ENCODE assay signal across 25 cellular contexts in genomic region chr10:34535872-34536271, GRCh38.
A peak's percentile ranks its signal among the peaks of the same experiment; 100 is the strongest.
DNase-seq lines count a peak whose midpoint lies in the region; ATAC-seq, FAIRE-seq and TF ChIP-seq lines count a peak whose summit lies in the region.
"Had no signal": no experiment of that assay in that cellular context is flagged by ENCODE, and none has a peak within 500 bp of the region (broad histone marks: within the 10 kb centered on the region; RNA-seq: fewer than 3 reads in every experiment).

No MANE protein-coding gene starts in this region.

- H3K27ac ChIP-seq in right atrium auricular region = no peak overlapping the region
- peak overlapping the region in 1 of 2 experiments; percentile 3; a peak in 1 of 6 replicates for H3K27ac ChIP-seq in A549
- H3K27ac ChIP-seq in psoas muscle = no peak overlapping the region
- H3K27ac ChIP-seq: 22Rv1, BLaER1 had no signal

- peak overlapping the region; percentile 27; the same call in 2 of the 3 replicates for H3K4me2 ChIP-seq in A549
- H3K4me2 ChIP-seq: BLaER1 had no signal

- TF ChIP-seq CTCF in right atrium auricular region (IDR thresholded peaks at IDR 0.05) = no peak
- TF ChIP-seq CTCF in A549 (IDR thresholded peaks at IDR 0.05) = no peak
- TF ChIP-seq CTCF in psoas muscle (IDR thresholded peaks at IDR 0.05) = no peak

- H3K36me3 ChIP-seq in right atrium auricular region (no peaks in the 10 kb centered on the region), psoas muscle (ENCODE audit: insufficient read depth in 1 of 2, low read depth in 1 of 2) (no peaks in the 10 kb centered on the region)
- H3K36me3 ChIP-seq: BE2C, BLaER1 had no signal

- no peak for FAIRE-seq in A549 (lab: Jason Lieb, UNC)
- FAIRE-seq: GM12878, GM12892, GM18507 had no signal

- intact Hi-C loops in Right ventricle myocardium superior (cut with DNase I) (no loop called here), psoas muscle (cut with DNase I) (no loop called here)

- DNase-seq in Right ventricle myocardium superior = no peak
- no peak for DNase-seq in right atrium auricular region (ENCODE audit: low spot score)
- DNase-seq in A549 (ENCODE audit: low read depth in 1 of 2, low spot score in 1 of 2) = no peak
- DNase-seq in psoas muscle = no peak
- DNase-seq in retina = no peak
- DNase-seq in NCI-H226 = no peak
- DNase-seq: ACHN; BE2C; C1 segment of cervical spinal cord; CD4-positive, alpha-beta memory T cell; CD4-positive, CD25-positive, alpha-beta regulatory T cell; CD8-positive, alpha-beta memory T cell; COR-L47; DMS 273 treated with DMSO at 0.1 percent for 48 hours; DMS153; DMS53; DMS79; DND-41; EL; GDM1 had no signal

- H3K4me1 ChIP-seq in right atrium auricular region = peaks cover 0 to 31% of the 10 kb centered on the region in 2 donors
- peaks cover 50% of the 10 kb centered on the region for H3K4me1 ChIP-seq in A549
- H3K4me1 ChIP-seq in psoas muscle = peaks cover 10% of the 10 kb centered on the region
- H3K4me1 ChIP-seq: BE2C had no signal

- POLR2A ChIA-PET in A549 (lab: Yijun Ruan, JAX) = no interaction called here

- ATAC-seq in Right ventricle myocardium superior (ENCODE audit: poor library complexity) (peak; percentile 23), A549 (no peak), psoas muscle (peak in 3 of 4 donors; percentile 48 to 62 (median 59))
- ATAC-seq: GM12878 had no signal

- no peaks in the 10 kb centered on the region for H3K27me3 ChIP-seq in right atrium auricular region
- H3K27me3 ChIP-seq in psoas muscle (ENCODE audit: insufficient read depth in 3 of 3, low read length in 2 of 3) = no peaks in the 10 kb centered on the region
- H3K27me3 ChIP-seq: BE2C, BLaER1 had no signal

- TF ChIP-seq EP300 in A549 (IDR thresholded peaks at IDR 0.05) = no peak

- 51% methylated on average over 4 of the region's 4 CpGs for WGBS in A549 (ENCODE audit: missing lambda C conversion rate)
- WGBS in psoas muscle, 3 donors = 43 to 59% (median 43%) methylated on average over 4 of the region's 4 CpGs

- H3K4me3 ChIP-seq in right atrium auricular region (no peak overlapping the region), A549 (no peak overlapping the region), psoas muscle (no peak overlapping the region)
- H3K4me3 ChIP-seq: BLaER1, GM12878 had no signal

- no peak for TF ChIP-seq RAD21 in A549 (conservative IDR thresholded peaks at IDR 0.05 in 1 of 2, IDR thresholded peaks at IDR 0.05 in 1 of 2)

- H3K9me3 ChIP-seq in right atrium auricular region (no peaks in the 10 kb centered on the region), A549 (peaks cover 10% of the 10 kb centered on the region), psoas muscle (no peaks in the 10 kb centered on the region)
- H3K9me3 ChIP-seq: BE2C had no signal

- CTCF ChIA-PET in A549 (lab: Yijun Ruan, JAX) = no interaction called here

- no peak for TF ChIP-seq POLR2A in A549 (IDR thresholded peaks at IDR 0.05; ENCODE audit: low read length)

TF ChIP-seq in A549, 52 proteins besides CTCF, POLR2A, EP300 and RAD21:
- TF ChIP-seq, protein P1, sequence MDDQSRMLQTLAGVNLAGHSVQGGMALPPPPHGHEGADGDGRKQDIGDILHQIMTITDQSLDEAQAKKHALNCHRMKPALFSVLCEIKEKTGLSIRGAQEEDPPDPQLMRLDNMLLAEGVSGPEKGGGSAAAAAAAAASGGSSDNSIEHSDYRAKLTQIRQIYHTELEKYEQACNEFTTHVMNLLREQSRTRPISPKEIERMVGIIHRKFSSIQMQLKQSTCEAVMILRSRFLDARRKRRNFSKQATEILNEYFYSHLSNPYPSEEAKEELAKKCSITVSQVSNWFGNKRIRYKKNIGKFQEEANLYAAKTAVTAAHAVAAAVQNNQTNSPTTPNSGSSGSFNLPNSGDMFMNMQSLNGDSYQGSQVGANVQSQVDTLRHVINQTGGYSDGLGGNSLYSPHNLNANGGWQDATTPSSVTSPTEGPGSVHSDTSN (IDR thresholded peaks at IDR 0.05) = no peak
- TF ChIP-seq, protein P2, sequence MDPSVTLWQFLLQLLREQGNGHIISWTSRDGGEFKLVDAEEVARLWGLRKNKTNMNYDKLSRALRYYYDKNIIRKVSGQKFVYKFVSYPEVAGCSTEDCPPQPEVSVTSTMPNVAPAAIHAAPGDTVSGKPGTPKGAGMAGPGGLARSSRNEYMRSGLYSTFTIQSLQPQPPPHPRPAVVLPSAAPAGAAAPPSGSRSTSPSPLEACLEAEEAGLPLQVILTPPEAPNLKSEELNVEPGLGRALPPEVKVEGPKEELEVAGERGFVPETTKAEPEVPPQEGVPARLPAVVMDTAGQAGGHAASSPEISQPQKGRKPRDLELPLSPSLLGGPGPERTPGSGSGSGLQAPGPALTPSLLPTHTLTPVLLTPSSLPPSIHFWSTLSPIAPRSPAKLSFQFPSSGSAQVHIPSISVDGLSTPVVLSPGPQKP (IDR thresholded peaks at IDR 0.05; ENCODE audit: low read depth, low read length) = no peak
- TF ChIP-seq PHF8 (IDR thresholded peaks at IDR 0.05; ENCODE audit: borderline replicate concordance, low read depth) (no peak), MAFK (IDR thresholded peaks at IDR 0.05; ENCODE audit: partially characterized antibody) (no peak), KDM5A (IDR thresholded peaks at IDR 0.05) (no peak), MYC (IDR thresholded peaks at IDR 0.05; ENCODE audit: borderline replicate concordance, low read length) (no peak), RFX5 (IDR thresholded peaks at IDR 0.05) (no peak)

Comparison
In these comparisons a context has a peak if more than half of its experiments do, and no peak if none do; other contexts are left out.
1. ATAC-seq: peak in Right ventricle myocardium superior (single experiment) and psoas muscle (3 of 4); none in A549 (0 of 2).